9 cellular contexts compared by ENCODE assay signal in genomic region chr12:1318327-1319031, GRCh38.
DNase-seq lines count a peak whose midpoint lies in the region; ATAC-seq and TF ChIP-seq lines count a peak whose summit lies in the region.
"Had no signal": no experiment of that assay in that cellular context is flagged by ENCODE, and none has a peak within 500 bp of the region (broad histone marks: within the 10 kb centered on the region; RNA-seq: fewer than 3 reads in every experiment).

No MANE protein-coding gene starts in this region.

- H2BK12ac ChIP-seq in H9 (ENCODE audit: insufficient read length, low read depth, low read length): no peak overlapping the region

- no peaks in the 10 kb centered on the region for H3K79me2 ChIP-seq in H9 (ENCODE audit: insufficient read depth, low read length)

- peak overlapping the region; percentile 13 for H3K27ac ChIP-seq in H9 (ENCODE audit: insufficient read length, low read depth, low read length)
- H3K27ac ChIP-seq: HL-60 had no signal

- no peaks in the 10 kb centered on the region for H3K23me2 ChIP-seq in H9 (ENCODE audit: insufficient read length, low read depth, low read length, poor library complexity, severe bottlenecking)

- no peak overlapping the region for H3K23ac ChIP-seq in H9 (ENCODE audit: insufficient read length, low read depth, low read length)

- H3K4me1 ChIP-seq in H9 (ENCODE audit: insufficient read depth, low read length): no peaks in the 10 kb centered on the region

- H2AFZ ChIP-seq in H9 (ENCODE audit: low read length): no peak overlapping the region

- H3K4me3 Mint-ChIP-seq in H9: no peak overlapping the region
- no peak overlapping the region for H3K4me3 Mint-ChIP-seq in activated naive CD8-positive, alpha-beta T cell treated with anti-CD3 and anti-CD28 coated beads for 36 hours

- no peak overlapping the region for H2BK120ac ChIP-seq in H9 (ENCODE audit: low read depth, low read length, poor library complexity, severe bottlenecking)

- no peaks in the 10 kb centered on the region for H3K27me3 Mint-ChIP-seq in H9 (ENCODE audit: low read depth)
- no peaks in the 10 kb centered on the region for H3K27me3 Mint-ChIP-seq in activated naive CD8-positive, alpha-beta T cell treated with anti-CD3 and anti-CD28 coated beads for 36 hours

- no peak overlapping the region for H3K56ac ChIP-seq in H9 (ENCODE audit: insufficient read length, low read depth, low read length)

- no peak overlapping the region for H3T11ph ChIP-seq in H9 (ENCODE audit: low read length)

- H3K4ac ChIP-seq in H9 (ENCODE audit: low read depth, low read length): no peak overlapping the region

- H3K9ac ChIP-seq in H9 (ENCODE audit: extremely low read depth, insufficient read length, low read length): no peak overlapping the region

- no peak overlapping the region for H3K4me2 ChIP-seq in H9 (ENCODE audit: insufficient read depth, insufficient read length, low read length)

- H2BK5ac ChIP-seq in H9 (ENCODE audit: insufficient read length, low read length): no peak overlapping the region

- no peak overlapping the region for H2AK5ac ChIP-seq in H9 (ENCODE audit: insufficient read length, low read length)

- no peaks in the 10 kb centered on the region; a peak in 2 of 5 replicates for H3K9me3 Mint-ChIP-seq in H9
- peaks cover 4% of the 10 kb centered on the region for H3K9me3 Mint-ChIP-seq in activated naive CD8-positive, alpha-beta T cell treated with anti-CD3 and anti-CD28 coated beads for 36 hours

- no peak overlapping the region for H4K5ac ChIP-seq in H9 (ENCODE audit: insufficient read length, low read depth, low read length)

- H3K14ac ChIP-seq in H9 (ENCODE audit: insufficient read depth, low read length): no peak overlapping the region; the same call in 1 of the 2 replicates

- H3K27me3 ChIP-seq in H9 (ENCODE audit: insufficient read depth, low read length): no peaks in the 10 kb centered on the region

- H3K4me1 Mint-ChIP-seq in H9: peaks cover 13% of the 10 kb centered on the region in 2 experiments
- H3K4me1 Mint-ChIP-seq in activated naive CD8-positive, alpha-beta T cell treated with anti-CD3 and anti-CD28 coated beads for 36 hours: peaks cover 8% of the 10 kb centered on the region

- WGBS in H9 (ENCODE audit: extremely low coverage, insufficient read length, low lambda C conversion rate): no CpG with 5 or more reads among the region's 7 CpGs

- H3K9me3 ChIP-seq in H9 (ENCODE audit: control insufficient read depth, low read depth, low read length): no peaks in the 10 kb centered on the region

- peaks cover 3 to 14% (median 3%) of the 10 kb centered on the region in 3 experiments; a peak in 6 of 7 replicates for H3K36me3 Mint-ChIP-seq in H9 (ENCODE audit: insufficient read depth in 1 of 3, low read depth in 3 of 3)
- peaks cover 25% of the 10 kb centered on the region for H3K36me3 Mint-ChIP-seq in activated naive CD8-positive, alpha-beta T cell treated with anti-CD3 and anti-CD28 coated beads for 36 hours

- no peaks in the 10 kb centered on the region for H4K20me1 ChIP-seq in H9 (ENCODE audit: control insufficient read depth, insufficient read depth, insufficient read length)

- no peak overlapping the region for H3K18ac ChIP-seq in H9 (ENCODE audit: insufficient read length, low read depth, low read length)

- no peaks in the 10 kb centered on the region for H3K79me1 ChIP-seq in H9 (ENCODE audit: insufficient read depth, low read depth, low read length, poor library complexity, severe bottlenecking)

- H3K27ac Mint-ChIP-seq in H9: peak overlapping the region; percentile 72 to 90 (median 77); a peak in 4 of 7 replicates
- no peak overlapping the region for H3K27ac Mint-ChIP-seq in activated naive CD8-positive, alpha-beta T cell treated with anti-CD3 and anti-CD28 coated beads for 36 hours

- DNase-seq in H9: peak; percentile 65
- peak; percentile 84 for DNase-seq in NCI-H748 treated with DMSO at 0.1 percent for 48 hours (lab: John Stamatoyannopoulos, UW)
- DNase-seq in fibroblast of gingiva (ENCODE audit: low read depth): peak; percentile 68
- DNase-seq in pons (ENCODE audit: low spot score): peak; percentile 57
- no peak for DNase-seq in activated naive CD8-positive, alpha-beta T cell treated with anti-CD3 and anti-CD28 coated beads for 36 hours
- no peak for DNase-seq in SIG-M5 (lab: John Stamatoyannopoulos, UW)

- no peak overlapping the region for H2BK20ac ChIP-seq in H9 (ENCODE audit: low read depth, low read length, poor library complexity, severe bottlenecking)

- H2BK15ac ChIP-seq in H9 (ENCODE audit: low read depth, low read length): no peak overlapping the region

- H4K91ac ChIP-seq in H9 (ENCODE audit: insufficient read length, low read depth, low read length): no peak overlapping the region

- ATAC-seq in HG03457 (IDR thresholded peaks at IDR 0.05; ENCODE audit: unreplicated experiment) (no peak), HG03196 (IDR thresholded peaks at IDR 0.05; ENCODE audit: unreplicated experiment) (no peak)

- no peak for TF ChIP-seq CTCF in H9 (conservative IDR thresholded peaks at IDR 0.05)

- H4K8ac ChIP-seq in H9 (replicated peaks; ENCODE audit: insufficient read length, low read depth, low read length): no peak overlapping the region

Comparison
In these comparisons a context has a peak if more than half of its experiments do, and no peak if none do; other contexts are left out.
1. DNase-seq: peak in H9 (single experiment), NCI-H748 treated with DMSO at 0.1 percent for 48 hours (single experiment), fibroblast of gingiva (single experiment) and pons (single experiment); none in activated naive CD8-positive, alpha-beta T cell treated with anti-CD3 and anti-CD28 coated beads for 36 hours (single experiment) and SIG-M5 (single experiment).